In the genomic region with DNA sequence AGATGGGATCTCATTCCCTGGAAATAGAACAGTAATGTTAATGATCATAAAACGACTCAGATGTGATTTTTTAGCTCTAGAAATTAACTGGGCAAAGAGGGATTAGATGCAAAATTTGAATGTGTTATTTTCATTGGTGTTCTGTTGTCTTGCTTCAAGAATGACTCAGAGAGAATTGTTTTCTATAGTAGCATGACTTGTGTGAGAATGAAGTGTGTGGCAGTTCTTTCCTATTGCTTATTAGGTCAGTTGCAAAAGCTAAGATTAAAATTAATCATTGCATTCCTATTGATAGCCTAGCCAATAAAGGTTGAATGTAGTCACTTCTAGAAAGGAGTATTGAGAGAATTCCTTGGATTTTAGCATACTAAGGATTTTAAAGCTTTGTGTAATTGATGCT, we compare ENCODE assay signal across 20 cellular contexts. TPM values are rescaled to one million over a fixed set of nuclear protein-coding genes. Genes with fewer than 3 reads are reported as not detected.
A peak's percentile ranks its signal among the peaks of the same experiment; 100 is the strongest.
DNase-seq lines count a peak whose midpoint lies in the region; ATAC-seq lines count a peak whose summit lies in the region.
"Had no signal": no experiment of that assay in that cellular context is flagged by ENCODE, and none has a peak within 500 bp of the region (broad histone marks: within the 10 kb centered on the region; RNA-seq: fewer than 3 reads in every experiment).

No MANE protein-coding gene starts in this region.

- no peak overlapping the region for H4K8ac ChIP-seq in mesenchymal stem cell (ENCODE audit: low read length)

- no peak overlapping the region for H2BK120ac ChIP-seq in mesenchymal stem cell (ENCODE audit: low read depth, low read length)

- H3K4me3 ChIP-seq in mesenchymal stem cell (ENCODE audit: insufficient read depth in 1 of 2, low read depth in 1 of 2, low read length in 2 of 2), result no peak overlapping the region
- H3K4me3 ChIP-seq: lung, thyroid gland had no signal

- no peaks in the 10 kb centered on the region for H3K9me3 ChIP-seq in mesenchymal stem cell (ENCODE audit: control insufficient read depth, low read length)
- H3K9me3 ChIP-seq: thyroid gland had no signal

- H3K14ac ChIP-seq in mesenchymal stem cell (ENCODE audit: low read length in 2 of 2), result no peak overlapping the region

- DNase-seq in AG20443 (ENCODE audit: low spot score) (peak; percentile 21), EH (ENCODE audit: low read depth) (peak; percentile 37), amniotic epithelial cell (ENCODE audit: low read depth) (peak; percentile 28), mesenchymal stem cell (peak; percentile 54), superior temporal gyrus (ENCODE audit: extremely low spot score) (no peak), midbrain (lab: John Stamatoyannopoulos, UW) (no peak)
- DNase-seq: activated CD4-positive, alpha-beta T cell treated with anti-CD3 and anti-CD28 coated beads, Interleukin-2, amount 10 ng/mL, durations not matched to agents 7 days and 5 days; activated gamma-delta T cell treated with Interleukin-2 at 50 U/mL for 16 hours; DMS79; foreskin melanocyte; hippocampal formation; islet precursor cell; NCI-H187 treated with DMSO at 0.1 percent for 48 hours; stimulated activated naive B cell treated with anti-CD40 and anti-IgM and Interleukin-4, amounts not matched to agents 10 μg/mL and 1 μg/mL and 100 μg/mL, for 72 hours; thyroid gland had no signal

- peaks cover 7 to 24% of the 10 kb centered on the region in 2 experiments for H3K36me3 ChIP-seq in mesenchymal stem cell (ENCODE audit: control insufficient read depth in 1 of 2, insufficient read depth in 2 of 2, low read depth in 1 of 2, low read length in 2 of 2)

- H2BK5ac ChIP-seq in mesenchymal stem cell (ENCODE audit: low read depth, low read length, poor library complexity, severe bottlenecking), result no peak overlapping the region

- H3K18ac ChIP-seq in mesenchymal stem cell (ENCODE audit: low read depth in 1 of 2, low read length in 2 of 2), result no peak overlapping the region

- ATAC-seq in HG03442 (IDR thresholded peaks at IDR 0.05; ENCODE audit: unreplicated experiment), result no peak
- no peak for ATAC-seq in GM18873 (IDR thresholded peaks at IDR 0.05; ENCODE audit: low FRiP score, unreplicated experiment)
- ATAC-seq: Right ventricle myocardium inferior; stimulated activated naive B cell treated with anti-CD40 and anti-IgM and Interleukin-4, amounts not matched to agents 10 μg/mL and 1 μg/mL and 100 μg/mL, for 72 hours had no signal

- peaks cover 5% of the 10 kb centered on the region for H3K79me1 ChIP-seq in mesenchymal stem cell (replicated peaks; ENCODE audit: low read length, poor library complexity, severe bottlenecking)

- H2AK5ac ChIP-seq in mesenchymal stem cell (ENCODE audit: low read length, severe bottlenecking), result no peak overlapping the region

- H3K23ac ChIP-seq in mesenchymal stem cell (ENCODE audit: low read length in 2 of 2), result no peak overlapping the region

- WGBS in mesenchymal stem cell, result 97% methylated on average over 1 of the region's 1 CpG

- no peaks in the 10 kb centered on the region for H3K27me3 ChIP-seq in mesenchymal stem cell (ENCODE audit: control insufficient read depth in 1 of 2, insufficient read depth in 1 of 2, low read length in 2 of 2)
- H3K27me3 ChIP-seq: thyroid gland had no signal

- no peak overlapping the region for H3K9ac ChIP-seq in mesenchymal stem cell (ENCODE audit: low read length)
- H3K9ac ChIP-seq: parathyroid adenoma had no signal

- no peak overlapping the region for H3K4me2 ChIP-seq in mesenchymal stem cell (ENCODE audit: low read length, poor library complexity, severe bottlenecking)

- H3K27ac ChIP-seq in mesenchymal stem cell (ENCODE audit: low read length, poor library complexity, severe bottlenecking), result no peak overlapping the region
- H3K27ac ChIP-seq: parathyroid adenoma, thyroid gland had no signal

- no peak overlapping the region for H2AFZ ChIP-seq in mesenchymal stem cell (ENCODE audit: low read depth, low read length)
- H2AFZ ChIP-seq: parathyroid adenoma had no signal

- no peak overlapping the region for H2BK12ac ChIP-seq in mesenchymal stem cell (ENCODE audit: low read length in 2 of 2)

- no peaks in the 10 kb centered on the region for H3K4me1 ChIP-seq in mesenchymal stem cell (ENCODE audit: control insufficient read depth, insufficient read depth, low read depth, low read length)
- H3K4me1 ChIP-seq: parathyroid adenoma had no signal

- no peak overlapping the region for H3K4ac ChIP-seq in mesenchymal stem cell (ENCODE audit: low read depth in 1 of 2, low read length in 2 of 2)

- no peak overlapping the region for H4K91ac ChIP-seq in mesenchymal stem cell (ENCODE audit: low read length)

- H2BK15ac ChIP-seq in mesenchymal stem cell (ENCODE audit: low read depth, poor library complexity, severe bottlenecking), result no peak overlapping the region

RNA-seq across cellular contexts. Expression of a gene that starts 22.9 kb away (rescaled TPM):
- 14.6 TPM for polyA plus RNA-seq in mesenchymal stem cell (2013, experiment 1 of 2)
- polyA plus RNA-seq in mesenchymal stem cell (2013, experiment 2 of 2), result 12.1 TPM

Comparison
In these comparisons a context has a peak if more than half of its experiments do, and no peak if none do; other contexts are left out.
1. DNase-seq: peak in AG20443 (single experiment), EH (single experiment), amniotic epithelial cell (single experiment) and mesenchymal stem cell (single experiment); none in superior temporal gyrus (single experiment) and midbrain (single experiment).